Comparison of ENCODE assay signal across 1 cellular context in the genomic region with DNA sequence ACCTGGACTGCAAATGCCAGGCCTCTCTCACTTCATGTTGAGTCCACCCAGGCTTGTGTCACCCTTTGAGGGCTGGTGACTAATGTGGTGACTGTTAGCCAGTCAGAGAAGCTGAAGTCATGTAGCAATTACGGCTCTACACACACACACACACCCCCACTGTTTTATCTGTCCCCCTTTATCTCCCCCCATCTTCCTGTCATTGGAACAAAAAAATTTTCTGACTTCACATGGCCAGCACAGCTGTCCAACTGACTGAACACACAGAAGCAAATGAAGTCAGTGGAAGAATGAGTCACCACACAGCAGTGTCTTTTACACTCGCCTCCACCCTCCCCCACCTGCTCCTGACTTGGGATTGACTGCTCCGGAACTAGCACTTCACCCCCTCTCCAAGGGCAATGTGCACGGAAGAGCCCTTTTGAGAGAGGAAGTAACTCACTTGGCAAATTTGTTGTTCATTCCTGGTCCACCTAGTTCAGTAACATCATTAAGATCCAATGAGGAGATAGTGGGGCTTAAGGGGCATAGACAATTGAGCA.
TF ChIP-seq lines count a peak whose summit lies in the region.

No MANE protein-coding gene starts in this region.

TF ChIP-seq in K562, 482 proteins besides CTCF, POLR2A, EP300 and RAD21 (continued from another document and continues in another):
- TF ChIP-seq, protein P1, sequence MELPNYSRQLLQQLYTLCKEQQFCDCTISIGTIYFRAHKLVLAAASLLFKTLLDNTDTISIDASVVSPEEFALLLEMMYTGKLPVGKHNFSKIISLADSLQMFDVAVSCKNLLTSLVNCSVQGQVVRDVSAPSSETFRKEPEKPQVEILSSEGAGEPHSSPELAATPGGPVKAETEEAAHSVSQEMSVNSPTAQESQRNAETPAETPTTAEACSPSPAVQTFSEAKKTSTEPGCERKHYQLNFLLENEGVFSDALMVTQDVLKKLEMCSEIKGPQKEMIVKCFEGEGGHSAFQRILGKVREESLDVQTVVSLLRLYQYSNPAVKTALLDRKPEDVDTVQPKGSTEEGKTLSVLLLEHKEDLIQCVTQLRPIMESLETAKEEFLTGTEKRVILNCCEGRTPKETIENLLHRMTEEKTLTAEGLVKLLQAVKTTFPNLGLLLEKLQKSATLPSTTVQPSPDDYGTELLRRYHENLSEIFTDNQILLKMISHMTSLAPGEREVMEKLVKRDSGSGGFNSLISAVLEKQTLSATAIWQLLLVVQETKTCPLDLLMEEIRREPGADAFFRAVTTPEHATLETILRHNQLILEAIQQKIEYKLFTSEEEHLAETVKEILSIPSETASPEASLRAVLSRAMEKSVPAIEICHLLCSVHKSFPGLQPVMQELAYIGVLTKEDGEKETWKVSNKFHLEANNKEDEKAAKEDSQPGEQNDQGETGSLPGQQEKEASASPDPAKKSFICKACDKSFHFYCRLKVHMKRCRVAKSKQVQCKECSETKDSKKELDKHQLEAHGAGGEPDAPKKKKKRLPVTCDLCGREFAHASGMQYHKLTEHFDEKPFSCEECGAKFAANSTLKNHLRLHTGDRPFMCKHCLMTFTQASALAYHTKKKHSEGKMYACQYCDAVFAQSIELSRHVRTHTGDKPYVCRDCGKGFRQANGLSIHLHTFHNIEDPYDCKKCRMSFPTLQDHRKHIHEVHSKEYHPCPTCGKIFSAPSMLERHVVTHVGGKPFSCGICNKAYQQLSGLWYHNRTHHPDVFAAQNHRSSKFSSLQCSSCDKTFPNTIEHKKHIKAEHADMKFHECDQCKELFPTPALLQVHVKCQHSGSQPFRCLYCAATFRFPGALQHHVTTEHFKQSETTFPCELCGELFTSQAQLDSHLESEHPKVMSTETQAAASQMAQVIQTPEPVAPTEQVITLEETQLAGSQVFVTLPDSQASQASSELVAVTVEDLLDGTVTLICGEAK (IDR thresholded peaks at IDR 0.05) = 0 out of 2 replicates have a peak, but pooled peaks have one; percentile 14
- TF ChIP-seq, protein P1 (CRISPR knock-in tag; IDR thresholded peaks at IDR 0.05) = no peak
- TF ChIP-seq, protein P2, sequence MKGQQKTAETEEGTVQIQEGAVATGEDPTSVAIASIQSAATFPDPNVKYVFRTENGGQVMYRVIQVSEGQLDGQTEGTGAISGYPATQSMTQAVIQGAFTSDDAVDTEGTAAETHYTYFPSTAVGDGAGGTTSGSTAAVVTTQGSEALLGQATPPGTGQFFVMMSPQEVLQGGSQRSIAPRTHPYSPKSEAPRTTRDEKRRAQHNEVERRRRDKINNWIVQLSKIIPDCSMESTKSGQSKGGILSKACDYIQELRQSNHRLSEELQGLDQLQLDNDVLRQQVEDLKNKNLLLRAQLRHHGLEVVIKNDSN (CRISPR knock-in tag; IDR thresholded peaks at IDR 0.05) = no peak
- TF ChIP-seq ETV6 (IDR thresholded peaks at IDR 0.05; ENCODE audit: borderline replicate concordance in 1 of 2, low read depth in 2 of 2, low read length in 1 of 2) = peak in 1 of 2 experiments; percentile 55; a peak in 1 of 4 replicates
- no peak for TF ChIP-seq ETV6 (CRISPR knock-in tag; IDR thresholded peaks at IDR 0.05; ENCODE audit: borderline replicate concordance)
- no peak for TF ChIP-seq TARDBP (IDR thresholded peaks at IDR 0.05)
- no peak for TF ChIP-seq TAF7 (tag; IDR thresholded peaks at IDR 0.05)
- TF ChIP-seq, protein P3, sequence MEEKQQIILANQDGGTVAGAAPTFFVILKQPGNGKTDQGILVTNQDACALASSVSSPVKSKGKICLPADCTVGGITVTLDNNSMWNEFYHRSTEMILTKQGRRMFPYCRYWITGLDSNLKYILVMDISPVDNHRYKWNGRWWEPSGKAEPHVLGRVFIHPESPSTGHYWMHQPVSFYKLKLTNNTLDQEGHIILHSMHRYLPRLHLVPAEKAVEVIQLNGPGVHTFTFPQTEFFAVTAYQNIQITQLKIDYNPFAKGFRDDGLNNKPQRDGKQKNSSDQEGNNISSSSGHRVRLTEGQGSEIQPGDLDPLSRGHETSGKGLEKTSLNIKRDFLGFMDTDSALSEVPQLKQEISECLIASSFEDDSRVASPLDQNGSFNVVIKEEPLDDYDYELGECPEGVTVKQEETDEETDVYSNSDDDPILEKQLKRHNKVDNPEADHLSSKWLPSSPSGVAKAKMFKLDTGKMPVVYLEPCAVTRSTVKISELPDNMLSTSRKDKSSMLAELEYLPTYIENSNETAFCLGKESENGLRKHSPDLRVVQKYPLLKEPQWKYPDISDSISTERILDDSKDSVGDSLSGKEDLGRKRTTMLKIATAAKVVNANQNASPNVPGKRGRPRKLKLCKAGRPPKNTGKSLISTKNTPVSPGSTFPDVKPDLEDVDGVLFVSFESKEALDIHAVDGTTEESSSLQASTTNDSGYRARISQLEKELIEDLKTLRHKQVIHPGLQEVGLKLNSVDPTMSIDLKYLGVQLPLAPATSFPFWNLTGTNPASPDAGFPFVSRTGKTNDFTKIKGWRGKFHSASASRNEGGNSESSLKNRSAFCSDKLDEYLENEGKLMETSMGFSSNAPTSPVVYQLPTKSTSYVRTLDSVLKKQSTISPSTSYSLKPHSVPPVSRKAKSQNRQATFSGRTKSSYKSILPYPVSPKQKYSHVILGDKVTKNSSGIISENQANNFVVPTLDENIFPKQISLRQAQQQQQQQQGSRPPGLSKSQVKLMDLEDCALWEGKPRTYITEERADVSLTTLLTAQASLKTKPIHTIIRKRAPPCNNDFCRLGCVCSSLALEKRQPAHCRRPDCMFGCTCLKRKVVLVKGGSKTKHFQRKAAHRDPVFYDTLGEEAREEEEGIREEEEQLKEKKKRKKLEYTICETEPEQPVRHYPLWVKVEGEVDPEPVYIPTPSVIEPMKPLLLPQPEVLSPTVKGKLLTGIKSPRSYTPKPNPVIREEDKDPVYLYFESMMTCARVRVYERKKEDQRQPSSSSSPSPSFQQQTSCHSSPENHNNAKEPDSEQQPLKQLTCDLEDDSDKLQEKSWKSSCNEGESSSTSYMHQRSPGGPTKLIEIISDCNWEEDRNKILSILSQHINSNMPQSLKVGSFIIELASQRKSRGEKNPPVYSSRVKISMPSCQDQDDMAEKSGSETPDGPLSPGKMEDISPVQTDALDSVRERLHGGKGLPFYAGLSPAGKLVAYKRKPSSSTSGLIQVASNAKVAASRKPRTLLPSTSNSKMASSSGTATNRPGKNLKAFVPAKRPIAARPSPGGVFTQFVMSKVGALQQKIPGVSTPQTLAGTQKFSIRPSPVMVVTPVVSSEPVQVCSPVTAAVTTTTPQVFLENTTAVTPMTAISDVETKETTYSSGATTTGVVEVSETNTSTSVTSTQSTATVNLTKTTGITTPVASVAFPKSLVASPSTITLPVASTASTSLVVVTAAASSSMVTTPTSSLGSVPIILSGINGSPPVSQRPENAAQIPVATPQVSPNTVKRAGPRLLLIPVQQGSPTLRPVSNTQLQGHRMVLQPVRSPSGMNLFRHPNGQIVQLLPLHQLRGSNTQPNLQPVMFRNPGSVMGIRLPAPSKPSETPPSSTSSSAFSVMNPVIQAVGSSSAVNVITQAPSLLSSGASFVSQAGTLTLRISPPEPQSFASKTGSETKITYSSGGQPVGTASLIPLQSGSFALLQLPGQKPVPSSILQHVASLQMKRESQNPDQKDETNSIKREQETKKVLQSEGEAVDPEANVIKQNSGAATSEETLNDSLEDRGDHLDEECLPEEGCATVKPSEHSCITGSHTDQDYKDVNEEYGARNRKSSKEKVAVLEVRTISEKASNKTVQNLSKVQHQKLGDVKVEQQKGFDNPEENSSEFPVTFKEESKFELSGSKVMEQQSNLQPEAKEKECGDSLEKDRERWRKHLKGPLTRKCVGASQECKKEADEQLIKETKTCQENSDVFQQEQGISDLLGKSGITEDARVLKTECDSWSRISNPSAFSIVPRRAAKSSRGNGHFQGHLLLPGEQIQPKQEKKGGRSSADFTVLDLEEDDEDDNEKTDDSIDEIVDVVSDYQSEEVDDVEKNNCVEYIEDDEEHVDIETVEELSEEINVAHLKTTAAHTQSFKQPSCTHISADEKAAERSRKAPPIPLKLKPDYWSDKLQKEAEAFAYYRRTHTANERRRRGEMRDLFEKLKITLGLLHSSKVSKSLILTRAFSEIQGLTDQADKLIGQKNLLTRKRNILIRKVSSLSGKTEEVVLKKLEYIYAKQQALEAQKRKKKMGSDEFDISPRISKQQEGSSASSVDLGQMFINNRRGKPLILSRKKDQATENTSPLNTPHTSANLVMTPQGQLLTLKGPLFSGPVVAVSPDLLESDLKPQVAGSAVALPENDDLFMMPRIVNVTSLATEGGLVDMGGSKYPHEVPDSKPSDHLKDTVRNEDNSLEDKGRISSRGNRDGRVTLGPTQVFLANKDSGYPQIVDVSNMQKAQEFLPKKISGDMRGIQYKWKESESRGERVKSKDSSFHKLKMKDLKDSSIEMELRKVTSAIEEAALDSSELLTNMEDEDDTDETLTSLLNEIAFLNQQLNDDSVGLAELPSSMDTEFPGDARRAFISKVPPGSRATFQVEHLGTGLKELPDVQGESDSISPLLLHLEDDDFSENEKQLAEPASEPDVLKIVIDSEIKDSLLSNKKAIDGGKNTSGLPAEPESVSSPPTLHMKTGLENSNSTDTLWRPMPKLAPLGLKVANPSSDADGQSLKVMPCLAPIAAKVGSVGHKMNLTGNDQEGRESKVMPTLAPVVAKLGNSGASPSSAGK (IDR thresholded peaks at IDR 0.05) = peak; percentile 33; the same call in 1 of the 2 replicates
- TF ChIP-seq JUN (IDR thresholded peaks at IDR 0.05; ENCODE audit: borderline replicate concordance, low read depth, low read length) = peak; percentile 95
- no peak for TF ChIP-seq JUN (CRISPR knock-in tag; IDR thresholded peaks at IDR 0.05; ENCODE audit: borderline replicate concordance)
- TF ChIP-seq FOXK2 (conservative IDR thresholded peaks at IDR 0.05 in 1 of 2, IDR thresholded peaks at IDR 0.05 in 1 of 2; ENCODE audit: low read depth in 2 of 2) = peak; percentile 50 to 56
- no peak for TF ChIP-seq KLF10 (CRISPR knock-in tag; IDR thresholded peaks at IDR 0.05)
- TF ChIP-seq KLF6 (CRISPR knock-in tag; IDR thresholded peaks at IDR 0.05; ENCODE audit: borderline replicate concordance) = no peak
- peak; percentile 59 for TF ChIP-seq CREM (IDR thresholded peaks at IDR 0.05; ENCODE audit: low read depth)
- TF ChIP-seq SIX5 (IDR thresholded peaks at IDR 0.05; ENCODE audit: borderline replicate concordance in 1 of 2, insufficient read depth in 1 of 2, low read depth in 1 of 2, low read length in 2 of 2) = no peak
- TF ChIP-seq TOE1 (IDR thresholded peaks at IDR 0.05; ENCODE audit: borderline replicate concordance) = peak; percentile 42; the same call in 1 of the 2 replicates
- TF ChIP-seq TOE1 (CRISPR knock-in tag; IDR thresholded peaks at IDR 0.05; ENCODE audit: borderline replicate concordance, low read depth) = no peak
- peak; percentile 90 for TF ChIP-seq SMARCA4 (IDR thresholded peaks at IDR 0.05)
- no peak for TF ChIP-seq PHF8 (IDR thresholded peaks at IDR 0.05; ENCODE audit: borderline replicate concordance, low read length)
- no peak for TF ChIP-seq TEAD1 (CRISPR knock-in tag; IDR thresholded peaks at IDR 0.05)
- TF ChIP-seq, protein P4, sequence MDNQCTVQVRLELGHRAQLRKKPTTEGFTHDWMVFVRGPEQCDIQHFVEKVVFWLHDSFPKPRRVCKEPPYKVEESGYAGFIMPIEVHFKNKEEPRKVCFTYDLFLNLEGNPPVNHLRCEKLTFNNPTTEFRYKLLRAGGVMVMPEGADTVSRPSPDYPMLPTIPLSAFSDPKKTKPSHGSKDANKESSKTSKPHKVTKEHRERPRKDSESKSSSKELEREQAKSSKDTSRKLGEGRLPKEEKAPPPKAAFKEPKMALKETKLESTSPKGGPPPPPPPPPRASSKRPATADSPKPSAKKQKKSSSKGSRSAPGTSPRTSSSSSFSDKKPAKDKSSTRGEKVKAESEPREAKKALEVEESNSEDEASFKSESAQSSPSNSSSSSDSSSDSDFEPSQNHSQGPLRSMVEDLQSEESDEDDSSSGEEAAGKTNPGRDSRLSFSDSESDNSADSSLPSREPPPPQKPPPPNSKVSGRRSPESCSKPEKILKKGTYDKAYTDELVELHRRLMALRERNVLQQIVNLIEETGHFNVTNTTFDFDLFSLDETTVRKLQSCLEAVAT (IDR thresholded peaks at IDR 0.05) = 0 out of 4 replicates have a peak, but pooled peaks of 1 of the 2 experiments have one; percentile 44
- TF ChIP-seq L3MBTL2 (IDR thresholded peaks at IDR 0.05) = peak; percentile 63; the same call in 1 of the 2 replicates
- TF ChIP-seq ZNF699 (CRISPR knock-in tag; IDR thresholded peaks at IDR 0.05; ENCODE audit: insufficient replicate concordance) = no peak
- no peak for TF ChIP-seq U2AF1 (optimal IDR thresholded peaks at IDR 0.05; ENCODE audit: low read depth, low read length)
- TF ChIP-seq, protein P5, sequence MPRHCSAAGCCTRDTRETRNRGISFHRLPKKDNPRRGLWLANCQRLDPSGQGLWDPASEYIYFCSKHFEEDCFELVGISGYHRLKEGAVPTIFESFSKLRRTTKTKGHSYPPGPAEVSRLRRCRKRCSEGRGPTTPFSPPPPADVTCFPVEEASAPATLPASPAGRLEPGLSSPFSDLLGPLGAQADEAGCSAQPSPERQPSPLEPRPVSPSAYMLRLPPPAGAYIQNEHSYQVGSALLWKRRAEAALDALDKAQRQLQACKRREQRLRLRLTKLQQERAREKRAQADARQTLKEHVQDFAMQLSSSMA (CRISPR knock-in tag; IDR thresholded peaks at IDR 0.05) = no peak
- peak; percentile 68; the same call in 1 of the 2 replicates for TF ChIP-seq ETV1 (tag; conservative IDR thresholded peaks at IDR 0.05; ENCODE audit: low read depth)
- TF ChIP-seq POLR2G (IDR thresholded peaks at IDR 0.05; ENCODE audit: low read depth, low read length) = no peak
